In the genomic region with DNA sequence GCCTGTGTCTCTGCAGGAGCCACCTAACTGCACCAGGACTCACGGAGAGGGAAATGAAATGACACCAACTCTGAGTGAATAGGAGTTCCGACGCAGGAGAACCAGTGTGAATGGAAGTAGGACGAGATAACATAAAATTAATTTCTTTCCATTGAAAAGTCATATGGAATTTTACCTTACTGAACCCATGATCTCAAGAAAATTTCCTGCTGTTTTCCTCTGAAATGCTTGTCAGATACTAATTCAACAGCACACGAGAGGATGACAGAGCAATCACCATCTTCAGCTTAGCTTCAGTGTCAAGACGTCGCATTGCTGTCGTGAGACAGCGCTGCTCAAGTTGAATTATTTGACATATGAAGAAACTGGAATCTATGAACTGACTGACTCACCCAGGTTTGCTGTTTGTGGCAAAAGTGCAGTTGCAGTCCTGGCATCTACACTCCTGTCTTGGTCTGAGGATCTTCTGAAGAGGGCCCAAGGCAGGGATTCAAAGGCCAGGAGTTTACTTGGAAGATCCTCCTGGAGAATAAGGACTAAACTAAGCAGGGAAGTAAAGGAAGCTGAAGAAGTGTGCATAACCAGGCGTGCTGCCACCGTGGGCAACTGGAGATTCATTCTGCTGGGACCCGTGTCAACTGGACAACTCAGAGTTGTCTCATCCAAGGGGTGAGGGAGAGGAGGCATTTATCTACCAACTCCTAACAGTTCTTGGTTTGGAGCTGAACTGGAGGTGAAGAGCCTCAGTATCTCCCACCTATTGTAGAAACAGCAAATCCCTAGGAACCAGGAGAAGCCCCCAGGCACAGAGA, we compare ENCODE assay signal across 29 cellular contexts.
DNase-seq lines count a peak whose midpoint lies in the region; ATAC-seq, FAIRE-seq and TF ChIP-seq lines count a peak whose summit lies in the region.
"Had no signal": no experiment of that assay in that cellular context is flagged by ENCODE, and none has a peak within 500 bp of the region (broad histone marks: within the 10 kb centered on the region; RNA-seq: fewer than 3 reads in every experiment).

No MANE protein-coding gene starts in this region.

- H3K9me3 Mint-ChIP-seq in stimulated activated naive B cell treated with anti-CD40 and anti-IgM and Interleukin-4, amounts not matched to agents 10 μg/mL and 1 μg/mL and 100 μg/mL, for 72 hours, result no peaks in the 10 kb centered on the region
- H3K9me3 Mint-ChIP-seq: activated CD4-positive, alpha-beta memory T cell treated with anti-CD3 and anti-CD28 coated beads, Interleukin-2, amount 10 ng/mL, durations not matched to agents 7 days and 5 days; activated naive CD4-positive, alpha-beta T cell treated with anti-CD3 and anti-CD28 coated beads for 36 hours; CD4-positive, alpha-beta T cell; endodermal cell; nephron had no signal

- no peak for ATAC-seq in stimulated activated naive B cell treated with anti-CD40 and anti-IgM and Interleukin-4, amounts not matched to agents 10 μg/mL and 1 μg/mL and 100 μg/mL, for 72 hours (replicated peaks)
- ATAC-seq in upper lobe of right lung, result no peak
- ATAC-seq: body of pancreas, esophagus mucosa, gastroesophageal sphincter, HCT116, left colon had no signal

- H3K9me3 ChIP-seq in upper lobe of right lung, result no peaks in the 10 kb centered on the region
- H3K9me3 ChIP-seq: body of pancreas, gastroesophageal sphincter, ovary, upper lobe of left lung had no signal

- no peaks in the 10 kb centered on the region for H3K27me3 Mint-ChIP-seq in stimulated activated naive B cell treated with anti-CD40 and anti-IgM and Interleukin-4, amounts not matched to agents 10 μg/mL and 1 μg/mL and 100 μg/mL, for 72 hours
- H3K27me3 Mint-ChIP-seq: activated CD4-positive, alpha-beta memory T cell treated with anti-CD3 and anti-CD28 coated beads, Interleukin-2, amount 10 ng/mL, durations not matched to agents 7 days and 5 days had no signal

- peak overlapping the region; percentile 2 for H3K27ac Mint-ChIP-seq in stimulated activated naive B cell treated with anti-CD40 and anti-IgM and Interleukin-4, amounts not matched to agents 10 μg/mL and 1 μg/mL and 100 μg/mL, for 72 hours
- H3K27ac Mint-ChIP-seq: activated CD4-positive, alpha-beta memory T cell treated with anti-CD3 and anti-CD28 coated beads, Interleukin-2, amount 10 ng/mL, durations not matched to agents 7 days and 5 days; activated naive CD4-positive, alpha-beta T cell treated with anti-CD3 and anti-CD28 coated beads for 36 hours; CD4-positive, alpha-beta T cell; endodermal cell; nephron had no signal

- no peak overlapping the region for H3K4me3 ChIP-seq in fibroblast of mammary gland (ENCODE audit: control insufficient read depth, low read depth, low read length)
- no peak overlapping the region for H3K4me3 ChIP-seq in foreskin fibroblast (ENCODE audit: low read depth in 1 of 2, low read length in 2 of 2)
- H3K4me3 ChIP-seq in upper lobe of right lung, result no peak overlapping the region
- H3K4me3 ChIP-seq: body of pancreas, gastroesophageal sphincter, ovary, upper lobe of left lung had no signal

- FAIRE-seq in RCC 7860 (lab: Jason Lieb, UNC), result no peak

- H3K4me3 Mint-ChIP-seq in stimulated activated naive B cell treated with anti-CD40 and anti-IgM and Interleukin-4, amounts not matched to agents 10 μg/mL and 1 μg/mL and 100 μg/mL, for 72 hours, result no peak overlapping the region
- H3K4me3 Mint-ChIP-seq: activated CD4-positive, alpha-beta memory T cell treated with anti-CD3 and anti-CD28 coated beads, Interleukin-2, amount 10 ng/mL, durations not matched to agents 7 days and 5 days; activated naive CD4-positive, alpha-beta T cell treated with anti-CD3 and anti-CD28 coated beads for 36 hours; CD4-positive, alpha-beta T cell; endodermal cell; nephron had no signal

- intact Hi-C loops in upper lobe of right lung (cut with DNase I), result no loop called here

- H3K4me1 ChIP-seq in upper lobe of right lung, result no peaks in the 10 kb centered on the region
- H3K4me1 ChIP-seq: body of pancreas, gastroesophageal sphincter, upper lobe of left lung had no signal

- H3K27ac ChIP-seq in upper lobe of right lung, result no peak overlapping the region
- H3K27ac ChIP-seq: body of pancreas, gastroesophageal sphincter, ovary, upper lobe of left lung had no signal

- no peaks in the 10 kb centered on the region for H3K36me3 ChIP-seq in upper lobe of right lung
- H3K36me3 ChIP-seq: gastroesophageal sphincter, ovary, upper lobe of left lung had no signal

- DNase-seq in GM03348 (ENCODE audit: low spot score), result peak; percentile 12
- DNase-seq in RCC 7860 (ENCODE audit: low spot score), result peak; percentile 5
- peak; percentile 25 for DNase-seq in fibroblast of mammary gland (ENCODE audit: low read depth)
- DNase-seq in stimulated activated naive B cell treated with anti-CD40 and anti-IgM and Interleukin-4, amounts not matched to agents 10 μg/mL and 1 μg/mL and 100 μg/mL, for 72 hours, result no peak
- DNase-seq in DMS53 treated with DMSO at 0.1 percent for 48 hours (lab: John Stamatoyannopoulos, UW; ENCODE audit: unreplicated experiment), result no peak
- no peak for DNase-seq in foreskin fibroblast
- DNase-seq in upper lobe of right lung, result no peak
- DNase-seq: activated CD4-positive, alpha-beta memory T cell treated with anti-CD3 and anti-CD28 coated beads, Interleukin-2, amount 10 ng/mL, durations not matched to agents 7 days and 5 days; activated CD4-positive, alpha-beta T cell treated with anti-CD3 and anti-CD28 coated beads for 1 hour; activated CD8-positive, alpha-beta memory T cell treated with anti-CD3 and anti-CD28 coated beads, Interleukin-2, amount 50 U/mL, for 48 hours; activated naive CD4-positive, alpha-beta T cell treated with anti-CD3 and anti-CD28 coated beads for 36 hours; body of pancreas; CD4-positive, alpha-beta T cell; dermis blood vessel endothelial cell; endodermal cell; hippocampal formation; left colon; NCI-H1092; NCI-H1694 treated with DMSO at 0.1 percent for 48 hours; NCI-H446 treated with DMSO at 0.1 percent for 48 hours; NCI-H82; ovary; stimulated activated CD4-positive, alpha-beta T cell treated with anti-CD3 and anti-CD28 coated beads, Interleukin-15, amount 100 ng/mL, for 24 hours; stimulated activated CD4-positive, alpha-beta T cell treated with anti-CD3 and anti-CD28 coated beads, Interleukin-4, amount 100 ng/mL, for 4 hours; upper lobe of left lung had no signal

- H3K4me1 Mint-ChIP-seq in stimulated activated naive B cell treated with anti-CD40 and anti-IgM and Interleukin-4, amounts not matched to agents 10 μg/mL and 1 μg/mL and 100 μg/mL, for 72 hours, result peaks cover 0 to 3% of the 10 kb centered on the region in 2 donors
- H3K4me1 Mint-ChIP-seq: activated CD4-positive, alpha-beta memory T cell treated with anti-CD3 and anti-CD28 coated beads, Interleukin-2, amount 10 ng/mL, durations not matched to agents 7 days and 5 days had no signal

- H3K36me3 Mint-ChIP-seq in stimulated activated naive B cell treated with anti-CD40 and anti-IgM and Interleukin-4, amounts not matched to agents 10 μg/mL and 1 μg/mL and 100 μg/mL, for 72 hours, result no peaks in the 10 kb centered on the region

- TF ChIP-seq CTCF in fibroblast of mammary gland (conservative IDR thresholded peaks at IDR 0.05; ENCODE audit: control insufficient read depth, insufficient read depth, low read depth, low read length) (no peak), foreskin fibroblast (IDR thresholded peaks at IDR 0.05; ENCODE audit: low read depth, low read length) (no peak), upper lobe of right lung (IDR thresholded peaks at IDR 0.05) (no peak)

- H3K27me3 ChIP-seq in upper lobe of right lung, result no peaks in the 10 kb centered on the region
- H3K27me3 ChIP-seq: body of pancreas, gastroesophageal sphincter, ovary, upper lobe of left lung had no signal

Comparison
In these comparisons a context has a peak if more than half of its experiments do, and no peak if none do; other contexts are left out.
1. DNase-seq: peak in GM03348 (single experiment), RCC 7860 (single experiment) and fibroblast of mammary gland (single experiment); none in stimulated activated naive B cell treated with anti-CD40 and anti-IgM and Interleukin-4, amounts not matched to agents 10 μg/mL and 1 μg/mL and 100 μg/mL, for 72 hours (single experiment), DMS53 treated with DMSO at 0.1 percent for 48 hours (single experiment), foreskin fibroblast (0 of 2) and upper lobe of right lung (single experiment).